18 cellular contexts compared by ENCODE assay signal in genomic region chr20:5809495-5809894, GRCh38. TPM values are rescaled to one million over a fixed set of nuclear protein-coding genes. Genes with fewer than 3 reads are reported as not detected.
DNase-seq lines count a peak whose midpoint lies in the region; ATAC-seq, FAIRE-seq and TF ChIP-seq lines count a peak whose summit lies in the region.
"Had no signal": no experiment of that assay in that cellular context is flagged by ENCODE, and none has a peak within 500 bp of the region (broad histone marks: within the 10 kb centered on the region; RNA-seq: fewer than 3 reads in every experiment).

No MANE protein-coding gene starts in this region.

- BruUV-seq in OCI-LY7 (replicated peaks; lab: Mats Ljungman, UMichigan), result no TSS peak

- no peaks in the 10 kb centered on the region for H3K9me3 Mint-ChIP-seq in endothelial cell (ENCODE audit: unreplicated experiment)

- TF ChIP-seq RAD21 in A549 (conservative IDR thresholded peaks at IDR 0.05 in 1 of 2, IDR thresholded peaks at IDR 0.05 in 1 of 2), result no peak; a peak in 1 of 5 replicates

- TF ChIP-seq POLR2A in A549 (IDR thresholded peaks at IDR 0.05; ENCODE audit: low read length), result no peak

- H2AFZ ChIP-seq in OCI-LY7 (ENCODE audit: low read length), result no peak overlapping the region

- no peaks in the 10 kb centered on the region for H3K9me2 ChIP-seq in OCI-LY7 (ENCODE audit: insufficient read depth, low read length)

- no peak overlapping the region for H3K4me3 Mint-ChIP-seq in endothelial cell (ENCODE audit: unreplicated experiment)

- H3K27me3 ChIP-seq in foreskin keratinocyte, result no peaks in the 10 kb centered on the region
- H3K27me3 ChIP-seq: BLaER1 treated with 17β-estradiol and CSF1 and Interleukin-3, amounts not matched to agents 10 nM and 100 nM had no signal

- H3K27ac Mint-ChIP-seq in endothelial cell (ENCODE audit: unreplicated experiment), result no peak overlapping the region

- DNase-seq in A549 (ENCODE audit: low read depth in 1 of 2, low spot score in 1 of 2), result no peak
- DNase-seq in OCI-LY7 (ENCODE audit: low spot score), result no peak
- DNase-seq in endothelial cell (ENCODE audit: low spot score), result no peak
- no peak for DNase-seq in T-helper 2 cell
- DNase-seq in foreskin keratinocyte, result no peak
- no peak for DNase-seq in NCI-H748 treated with DMSO at 0.1 percent for 48 hours (lab: John Stamatoyannopoulos, UW)
- DNase-seq: 8988T, DMS79 treated with DMSO at 0.1 percent for 48 hours, KBM-7, NCI-H1417, NCI-H187, NCI-H2107, NCI-H510A, NCI-H774 had no signal

- H3K4me3 ChIP-seq in A549 (no peak overlapping the region), OCI-LY7 (ENCODE audit: low read depth, low read length, poor library complexity, severe bottlenecking) (no peak overlapping the region)
- H3K4me3 ChIP-seq: BLaER1 treated with 17β-estradiol and CSF1 and Interleukin-3, amounts not matched to agents 10 nM and 100 nM had no signal

- no peak overlapping the region for H3K4me2 ChIP-seq in A549
- no peak overlapping the region for H3K4me2 ChIP-seq in OCI-LY7 (ENCODE audit: low read length)
- H3K4me2 ChIP-seq: BLaER1 treated with 17β-estradiol and CSF1 and Interleukin-3, amounts not matched to agents 10 nM and 100 nM had no signal

- no peak for TF ChIP-seq EP300 in A549 (IDR thresholded peaks at IDR 0.05)

- no peaks in the 10 kb centered on the region for H3K9me3 ChIP-seq in A549
- no peaks in the 10 kb centered on the region for H3K9me3 ChIP-seq in OCI-LY7 (ENCODE audit: low read length)
- H3K9me3 ChIP-seq: BLaER1 treated with 17β-estradiol and CSF1 and Interleukin-3, amounts not matched to agents 10 nM and 100 nM had no signal

- no peaks in the 10 kb centered on the region for H3K36me3 Mint-ChIP-seq in endothelial cell (ENCODE audit: low read depth, unreplicated experiment)

- CTCF ChIA-PET in A549 (lab: Yijun Ruan, JAX) (interaction anchor here (0.9 to 1.3 kb wide), 4 partner anchors 18 to 240 kb away, joined by 3 read pairs; no protein-coding TSS in a partner anchor), OCI-LY7 (lab: Charles Lee; ENCODE audit: unreplicated experiment) (no interaction called here)

- H3K4me1 Mint-ChIP-seq in endothelial cell (ENCODE audit: unreplicated experiment), result peaks cover 32% of the 10 kb centered on the region

- 73% methylated on average over 5 of the region's 5 CpGs for WGBS in A549 (ENCODE audit: missing lambda C conversion rate)

- peaks cover 30% of the 10 kb centered on the region for H3K36me3 ChIP-seq in OCI-LY7 (ENCODE audit: insufficient read depth, low read length)

- H3K4me1 ChIP-seq in A549 (peaks cover 23% of the 10 kb centered on the region), OCI-LY7 (ENCODE audit: insufficient read depth, low read length, poor library complexity, severe bottlenecking) (peaks cover 70% of the 10 kb centered on the region), foreskin keratinocyte (no peaks in the 10 kb centered on the region)

- POLR2A ChIA-PET in A549 (lab: Yijun Ruan, JAX), result no interaction called here
- POLR2A ChIA-PET in OCI-LY7 (lab: Charles Lee), result interaction anchor here (0.7 to 2.9 kb wide), 4 partner anchors 8 to 204 kb away, joined by 3 to 18 read pairs (median 6); no protein-coding TSS in a partner anchor

- no peaks in the 10 kb centered on the region for H4K20me1 ChIP-seq in OCI-LY7 (ENCODE audit: insufficient read depth, low read length)

- H3K27ac ChIP-seq in A549 (no peak overlapping the region), OCI-LY7 (ENCODE audit: low read depth, low read length, poor library complexity, severe bottlenecking) (no peak overlapping the region), foreskin keratinocyte (no peak overlapping the region)
- H3K27ac ChIP-seq: BLaER1 treated with 17β-estradiol and CSF1 and Interleukin-3, amounts not matched to agents 10 nM and 100 nM had no signal

- TF ChIP-seq CTCF in A549 (IDR thresholded peaks at IDR 0.05) (no peak), GM12872 (IDR thresholded peaks at IDR 0.05; ENCODE audit: insufficient read depth, low read depth, low read length) (0 out of 3 replicates have a peak, but pooled peaks have one; percentile 10), OCI-LY7 (conservative IDR thresholded peaks at IDR 0.05; ENCODE audit: low read length) (peak; percentile 58), endothelial cell (IDR thresholded peaks at IDR 0.05; ENCODE audit: unreplicated experiment) (peak; percentile 27), foreskin keratinocyte (conservative IDR thresholded peaks at IDR 0.05) (no peak)

- peaks cover 39% of the 10 kb centered on the region; the same call in 1 of the 2 replicates for H3K79me2 ChIP-seq in OCI-LY7 (ENCODE audit: insufficient read depth, low read depth, low read length)

- intact Hi-C loops in OCI-LY7 (cut with micrococcal nuclease; ENCODE audit: unreplicated experiment), result no loop called here

- ATAC-seq in A549 (peak; percentile 42 to 52; a peak in 2 of 6 replicates), foreskin keratinocyte (no peak), GM21786 (IDR thresholded peaks at IDR 0.05; ENCODE audit: unreplicated experiment) (no peak)

- no peak for FAIRE-seq in A549 (lab: Jason Lieb, UNC)
- FAIRE-seq: G401.6 had no signal

- no peaks in the 10 kb centered on the region for H3K27me3 Mint-ChIP-seq in endothelial cell (ENCODE audit: unreplicated experiment)

TF ChIP-seq in A549, 52 proteins besides CTCF, POLR2A, EP300 and RAD21:
- TF ChIP-seq HMGXB4 (CRISPR knock-in tag; IDR thresholded peaks at IDR 0.05; ENCODE audit: borderline replicate concordance) (no peak), ZC3H11A (IDR thresholded peaks at IDR 0.05) (no peak), ZSCAN20 (CRISPR knock-in tag; IDR thresholded peaks at IDR 0.05) (no peak), FOSB (CRISPR knock-in tag; IDR thresholded peaks at IDR 0.05) (no peak), GATA3 (IDR thresholded peaks at IDR 0.05; ENCODE audit: borderline replicate concordance) (no peak), CHD2 (IDR thresholded peaks at IDR 0.05; ENCODE audit: low read length, partially characterized antibody) (no peak), HOXB13 (CRISPR knock-in tag; IDR thresholded peaks at IDR 0.05; ENCODE audit: low read depth) (no peak), MYC (IDR thresholded peaks at IDR 0.05; ENCODE audit: borderline replicate concordance, low read length) (no peak), BHLHE40 (IDR thresholded peaks at IDR 0.05; ENCODE audit: low read depth, low read length) (no peak), ZNF302 (CRISPR knock-in tag; IDR thresholded peaks at IDR 0.05) (no peak), PHF8 (IDR thresholded peaks at IDR 0.05; ENCODE audit: borderline replicate concordance, low read depth) (no peak)
TF ChIP-seq in A549: peak in this region for 0.

RNA-seq across cellular contexts. Expression of gene SHLD1, which starts 59.3 kb away (rescaled TPM):
- polyA plus RNA-seq in A549 (2011; rRNA removed) (17.4 and 18.4 TPM in 2 replicates), A549 (2017; fragmentation: RNase III; extraction: RNeasy Plus Mini Kit Qiagen cat#74134 plus additional on column Dnase treatment) (6.1 to 7.3 TPM (median 6.5 TPM) in 3 replicates), foreskin keratinocyte (2.5 and 2.6 TPM in 2 replicates)
- 5.6 TPM in 2 replicates for polyA plus RNA-seq in A549 (2012; cell fraction: cytosol; rRNA removed)
- polyA plus RNA-seq in A549 (2012; cell fraction: nucleus; rRNA removed), result 2.2 and 3.3 TPM in 2 replicates
- polyA minus RNA-seq in A549 (2011; rRNA and poly(A)+ RNA removed), result 7.9 and 8.9 TPM in 2 replicates
- total RNA-seq in OCI-LY7 (2014; rRNA removed; shearing (Covaris generic)), result 19.4 and 29.6 TPM in 2 replicates
- total RNA-seq in OCI-LY7 (2022) (31.2 and 31.5 TPM in 2 replicates), endothelial cell (ENCODE audit: unreplicated experiment) (7.1 TPM), foreskin keratinocyte (1.8 and 2.0 TPM in 2 replicates)

Comparison
In these comparisons a context has a peak if more than half of its experiments do, and no peak if none do; other contexts are left out.
1. ATAC-seq: peak in A549 (2 of 2); none in foreskin keratinocyte (single experiment) and GM21786 (single experiment).
2. CTCF ChIP-seq: peak in GM12872 (single experiment), OCI-LY7 (single experiment) and endothelial cell (single experiment); none in A549 (single experiment) and foreskin keratinocyte (single experiment).